In genomic region chr11:13260963-13261599, GRCh38 we compare ENCODE assay signal across 12 cellular contexts. TPM values are rescaled to one million over a fixed set of nuclear protein-coding genes. Genes with fewer than 3 reads are reported as not detected.
DNase-seq lines count a peak whose midpoint lies in the region; ATAC-seq and TF ChIP-seq lines count a peak whose summit lies in the region.
"Had no signal": no experiment of that assay in that cellular context is flagged by ENCODE, and none has a peak within 500 bp of the region (broad histone marks: within the 10 kb centered on the region; RNA-seq: fewer than 3 reads in every experiment).

No MANE protein-coding gene starts in this region.

- ATAC-seq in SK-N-SH treated with all-trans-retinoic acid at 6 μM for 48 hours (peak; percentile 64), Right ventricle myocardium superior (ENCODE audit: poor library complexity) (peak; percentile 81), psoas muscle (peak; percentile 25 to 69 (median 59))

- H3K36me3 ChIP-seq in psoas muscle (ENCODE audit: insufficient read depth in 1 of 2, low read depth in 1 of 2) (no peaks in the 10 kb centered on the region), MM.1S (replicated peaks; ENCODE audit: insufficient read depth, low read length) (no peaks in the 10 kb centered on the region)
- H3K36me3 ChIP-seq: BE2C had no signal

- intact Hi-C loops in Right ventricle myocardium superior (cut with DNase I), result no loop called here
- intact Hi-C loops in psoas muscle (cut with DNase I), result no loop called here

- no peak overlapping the region for H2AFZ ChIP-seq in MM.1S (ENCODE audit: low read length)

- WGBS in psoas muscle, 3 donors, result 66 to 73% (median 67%) methylated on average over 16 of the region's 16 CpGs

- no peaks in the 10 kb centered on the region for H3K9me3 ChIP-seq in psoas muscle
- no peaks in the 10 kb centered on the region for H3K9me3 ChIP-seq in MM.1S (replicated peaks; ENCODE audit: insufficient read depth, low read length)
- H3K9me3 ChIP-seq: BE2C had no signal

- TF ChIP-seq CTCF in AG10803 (conservative IDR thresholded peaks at IDR 0.05; ENCODE audit: low read length) (no peak), psoas muscle (IDR thresholded peaks at IDR 0.05) (no peak), MM.1S (IDR thresholded peaks at IDR 0.05; ENCODE audit: low read length) (no peak)

- H3K27ac ChIP-seq in psoas muscle, result peak overlapping the region; percentile 63
- H3K27ac ChIP-seq in MM.1S (ENCODE audit: low read length), result no peak overlapping the region

- H3K9me2 ChIP-seq in MM.1S (replicated peaks; ENCODE audit: insufficient read depth, low read length), result no peaks in the 10 kb centered on the region

- no peaks in the 10 kb centered on the region for H3F3A ChIP-seq in MM.1S (ENCODE audit: insufficient read depth, low read length)

- H4K20me1 ChIP-seq in MM.1S (ENCODE audit: insufficient read depth, low read length), result no peaks in the 10 kb centered on the region

- no peak overlapping the region for H3K9ac ChIP-seq in MM.1S (ENCODE audit: low read length)

- DNase-seq in AG10803 (ENCODE audit: low read depth), result peak; percentile 50
- DNase-seq in Right ventricle myocardium superior, result peak; percentile 48
- peak; percentile 23 to 57 for DNase-seq in psoas muscle
- DNase-seq in MM.1S, result no peak
- no peak for DNase-seq in CD1c-positive myeloid dendritic cell (ENCODE audit: extremely low spot score)
- DNase-seq in NCI-H2227 treated with DMSO at 0.1 percent for 48 hours (lab: John Stamatoyannopoulos, UW), result no peak
- no peak for DNase-seq in DMS79 (lab: John Stamatoyannopoulos, UW)
- DNase-seq: activated CD8-positive, alpha-beta memory T cell treated with anti-CD3 and anti-CD28 coated beads, Interleukin-2, amount 50 U/mL, for 48 hours; BE2C; effector CD4-positive, alpha-beta T cell; NCI-H2081 treated with DMSO at 0.1 percent for 48 hours had no signal

- H3K27me3 ChIP-seq in psoas muscle (ENCODE audit: insufficient read depth in 3 of 3, low read length in 2 of 3) (no peaks in the 10 kb centered on the region), MM.1S (replicated peaks; ENCODE audit: insufficient read depth, low read length) (no peaks in the 10 kb centered on the region; the same call in 1 of the 2 replicates)
- H3K27me3 ChIP-seq: BE2C had no signal

- H3K79me2 ChIP-seq in MM.1S (ENCODE audit: low read length), result no peaks in the 10 kb centered on the region

- H3K4me1 ChIP-seq in psoas muscle (peaks cover 12% of the 10 kb centered on the region), MM.1S (ENCODE audit: low read length) (no peaks in the 10 kb centered on the region)
- H3K4me1 ChIP-seq: BE2C had no signal

- H3K4me3 ChIP-seq in AG10803 (ENCODE audit: low read length) (peak overlapping the region; percentile 2; the same call in 1 of the 2 replicates), psoas muscle (no peak overlapping the region), MM.1S (ENCODE audit: low read length) (no peak overlapping the region)

- no peak overlapping the region for H3K4me2 ChIP-seq in MM.1S (ENCODE audit: low read depth, low read length)

TF ChIP-seq in SK-N-SH treated with all-trans-retinoic acid at 6 μM for 48 hours, 23 proteins besides CTCF, POLR2A, EP300 and RAD21:
- no peak for TF ChIP-seq GLIS3 (CRISPR knock-in tag; IDR thresholded peaks at IDR 0.05)

RNA-seq across cellular contexts. Expression of gene BMAL1, which starts 16.5 kb away (rescaled TPM):
- 9.8 TPM for total RNA-seq in Right ventricle myocardium superior
- 10 to 100 TPM; 15.1 to 35.4 (median 23.4) TPM for total RNA-seq in psoas muscle
- 10 to 100 TPM in 2 of 3 donors, 1 to 10 TPM in 1; 7.4 to 34.6 (median 28.2) TPM for polyA plus RNA-seq in psoas muscle

Comparison
In these comparisons a context has a peak if more than half of its experiments do, and no peak if none do; other contexts are left out.
1. DNase-seq: peak in AG10803 (single experiment), Right ventricle myocardium superior (single experiment) and psoas muscle (2 of 2); none in MM.1S (single experiment), CD1c-positive myeloid dendritic cell (single experiment), NCI-H2227 treated with DMSO at 0.1 percent for 48 hours (single experiment) and DMS79 (single experiment).
2. Peak in every context shown above with its lines, with median percentiles within 50 percentile points of each other: ATAC-seq.